Comparison of ENCODE assay signal across 8 cellular contexts in genomic region chr13:114067381-114067885, GRCh38.
DNase-seq lines count a peak whose midpoint lies in the region; ATAC-seq and TF ChIP-seq lines count a peak whose summit lies in the region.

No MANE protein-coding gene starts in this region.

- H3K36me3 Mint-ChIP-seq in activated naive CD4-positive, alpha-beta T cell treated with anti-CD3 and anti-CD28 coated beads, Interleukin-2, amount 50 U/mL, for 72 hours: peaks cover 10 to 22% of the 10 kb centered on the region in 2 donors

- H3K36me3 ChIP-seq in KMS-11 (ENCODE audit: insufficient read depth): no peaks in the 10 kb centered on the region

- peak overlapping the region; percentile 99 for H3K4me2 ChIP-seq in KMS-11

- peaks cover 61% of the 10 kb centered on the region for H3K4me1 ChIP-seq in KMS-11 (ENCODE audit: low read depth, poor library complexity, severe bottlenecking)

- DNase-seq in GM12865 (ENCODE audit: low read depth): peak; percentile 92
- peak in 1 of 2 donors; percentile 49 for DNase-seq in activated naive CD4-positive, alpha-beta T cell treated with anti-CD3 and anti-CD28 coated beads, Interleukin-2, amount 50 U/mL, for 72 hours (ENCODE audit: low spot score in 2 of 2)
- DNase-seq in myocyte (ENCODE audit: low read depth): peak; percentile 45
- DNase-seq in activated gamma-delta T cell (lab: John Stamatoyannopoulos, UW): no peak
- no peak for DNase-seq in HuH-7 (ENCODE audit: low spot score)
- DNase-seq in effector CD8-positive, alpha-beta T cell (lab: John Stamatoyannopoulos, UW): no peak

- peak; percentile 49 for ATAC-seq in GM21526 (IDR thresholded peaks at IDR 0.05; ENCODE audit: low FRiP score, unreplicated experiment)
- ATAC-seq in activated naive CD4-positive, alpha-beta T cell treated with anti-CD3 and anti-CD28 coated beads, Interleukin-2, amount 50 U/mL, for 72 hours: peak; percentile 53 to 68

- TF ChIP-seq CTCF in GM12865 (IDR thresholded peaks at IDR 0.05; ENCODE audit: insufficient read depth, low read depth, low read length, missing control alignments) (no peak), KMS-11 (conservative IDR thresholded peaks at IDR 0.05; ENCODE audit: low read depth, low read length) (no peak)

- peak overlapping the region; percentile 89 for H3K9ac ChIP-seq in KMS-11

- H3K4me3 ChIP-seq in GM12865 (ENCODE audit: low read depth, low read length): peak overlapping the region; percentile 63
- no peak overlapping the region for H3K4me3 ChIP-seq in KMS-11 (IDR thresholded peaks at IDR 0.05; ENCODE audit: insufficient read depth, low read depth, low read length)

- H2AFZ ChIP-seq in KMS-11 (ENCODE audit: low read depth): 0 out of 2 replicates have a peak overlapping the region, but pooled peaks have one; percentile 25

- peaks cover 17% of the 10 kb centered on the region for H3K79me2 ChIP-seq in KMS-11 (ENCODE audit: insufficient read depth, low read depth)

- peak overlapping the region; percentile 95 for H3K27ac ChIP-seq in KMS-11

- no peaks in the 10 kb centered on the region for H4K20me1 ChIP-seq in KMS-11 (ENCODE audit: insufficient read depth)

- H3K27me3 ChIP-seq in KMS-11 (ENCODE audit: insufficient read depth, low read depth): no peaks in the 10 kb centered on the region

- peak overlapping the region; percentile 94 to 97 for H3K27ac Mint-ChIP-seq in activated naive CD4-positive, alpha-beta T cell treated with anti-CD3 and anti-CD28 coated beads, Interleukin-2, amount 50 U/mL, for 72 hours

- H3K9me3 Mint-ChIP-seq in activated naive CD4-positive, alpha-beta T cell treated with anti-CD3 and anti-CD28 coated beads, Interleukin-2, amount 50 U/mL, for 72 hours: peaks cover 0 to 6% of the 10 kb centered on the region in 2 donors

Comparison
In these comparisons a context has a peak if more than half of its experiments do, and no peak if none do; other contexts are left out.
1. DNase-seq: peak in GM12865 (single experiment) and myocyte (single experiment); none in activated gamma-delta T cell (single experiment), HuH-7 (single experiment) and effector CD8-positive, alpha-beta T cell (single experiment).